Comparison of ENCODE assay signal across 12 cellular contexts in the genomic region with DNA sequence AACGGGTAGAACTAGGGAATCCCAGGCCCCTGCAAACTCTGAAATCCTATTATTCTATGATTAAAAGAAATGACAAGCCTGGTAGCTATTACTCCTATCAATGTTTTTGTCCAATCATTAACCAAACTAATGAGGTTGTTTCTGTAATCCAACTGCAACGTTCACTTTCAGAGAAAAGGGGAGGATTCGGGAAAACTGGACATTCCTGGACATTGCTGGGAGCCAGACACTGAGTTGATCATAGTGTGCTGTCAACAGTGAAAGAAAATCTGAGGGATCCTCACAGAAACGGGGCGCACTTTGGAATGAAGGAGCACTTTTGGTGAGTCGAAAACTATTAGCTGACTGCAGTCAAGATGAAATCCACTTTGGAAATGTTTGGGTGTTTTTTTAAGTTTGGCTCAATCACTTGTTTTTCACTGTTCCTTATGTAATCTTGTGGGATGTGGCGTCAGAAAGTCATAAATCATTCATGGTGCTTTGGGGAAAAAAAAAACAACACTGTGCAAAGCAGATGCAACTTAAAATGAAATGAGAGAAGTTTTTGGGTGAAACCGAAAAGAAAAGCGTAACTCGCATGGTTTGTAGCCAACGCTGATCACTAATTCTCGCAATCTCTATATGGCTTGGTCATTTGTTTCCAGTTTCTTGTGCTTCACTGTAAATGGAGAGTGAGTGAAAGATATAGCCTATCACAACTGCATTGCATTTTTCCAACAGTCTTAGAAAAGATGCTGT. TPM values are rescaled to one million over a fixed set of nuclear protein-coding genes. Genes with fewer than 3 reads are reported as not detected.
DNase-seq lines count a peak whose midpoint lies in the region; ATAC-seq lines count a peak whose summit lies in the region.
"Had no signal": no experiment of that assay in that cellular context is flagged by ENCODE, and none has a peak within 500 bp of the region (broad histone marks: within the 10 kb centered on the region; RNA-seq: fewer than 3 reads in every experiment).

No MANE protein-coding gene starts in this region.

- H3K9me3 Mint-ChIP-seq in activated T-helper 2 cell treated with anti-CD3 and anti-CD28 coated beads, Interferon-gamma antibody, Interleukin-2, Interleukin-4, amounts not matched to agents 10 μg/mL and 5 μg/mL and 100 μg/mL, durations not matched to agents 14 hours and 24 hours and 36 hours, result no peaks in the 10 kb centered on the region
- H3K9me3 Mint-ChIP-seq: stimulated activated naive B cell treated with anti-CD40 and anti-IgM and Interleukin-4, amounts not matched to agents 10 μg/mL and 1 μg/mL and 100 μg/mL, for 72 hours had no signal

- H3K27me3 Mint-ChIP-seq in activated T-helper 2 cell treated with anti-CD3 and anti-CD28 coated beads, Interferon-gamma antibody, Interleukin-2, Interleukin-4, amounts not matched to agents 10 μg/mL and 5 μg/mL and 100 μg/mL, durations not matched to agents 14 hours and 24 hours and 36 hours (ENCODE audit: low read depth), result peaks cover 27% of the 10 kb centered on the region

- H3K27ac Mint-ChIP-seq in activated T-helper 2 cell treated with anti-CD3 and anti-CD28 coated beads, Interferon-gamma antibody, Interleukin-2, Interleukin-4, amounts not matched to agents 10 μg/mL and 5 μg/mL and 100 μg/mL, durations not matched to agents 14 hours and 24 hours and 36 hours, result no peak overlapping the region
- H3K27ac Mint-ChIP-seq: stimulated activated naive B cell treated with anti-CD40 and anti-IgM and Interleukin-4, amounts not matched to agents 10 μg/mL and 1 μg/mL and 100 μg/mL, for 72 hours had no signal

- H3K36me3 Mint-ChIP-seq in activated T-helper 2 cell treated with anti-CD3 and anti-CD28 coated beads, Interferon-gamma antibody, Interleukin-2, Interleukin-4, amounts not matched to agents 10 μg/mL and 5 μg/mL and 100 μg/mL, durations not matched to agents 14 hours and 24 hours and 36 hours (ENCODE audit: low read depth), result no peaks in the 10 kb centered on the region
- H3K36me3 Mint-ChIP-seq: stimulated activated naive B cell treated with anti-CD40 and anti-IgM and Interleukin-4, amounts not matched to agents 10 μg/mL and 1 μg/mL and 100 μg/mL, for 72 hours had no signal

- ATAC-seq in GM18858 (IDR thresholded peaks at IDR 0.05; ENCODE audit: unreplicated experiment) (peak; percentile 90), GM21825 (IDR thresholded peaks at IDR 0.05; ENCODE audit: unreplicated experiment) (peak; percentile 76)

- DNase-seq in NCI-H226 (peak; percentile 18), myocyte (ENCODE audit: low read depth) (peak; percentile 32), NCI-H446 (lab: John Stamatoyannopoulos, UW) (no peak), HPDE6-E6E7 (ENCODE audit: extremely low spot score) (no peak), OCI-M2 (lab: John Stamatoyannopoulos, UW; ENCODE audit: unreplicated experiment) (no peak)
- no peak for DNase-seq in activated T-helper 2 cell treated with anti-CD3 and anti-CD28 coated beads, Interferon-gamma antibody, Interleukin-2, Interleukin-4, amounts not matched to agents 10 μg/mL and 5 μg/mL and 100 μg/mL, durations not matched to agents 14 hours and 24 hours and 36 hours (ENCODE audit: low spot score)
- DNase-seq: effector memory CD4-positive, alpha-beta T cell; GF-D8; NCI-H1694; stimulated activated naive B cell treated with anti-CD40 and anti-IgM and Interleukin-4, amounts not matched to agents 10 μg/mL and 1 μg/mL and 100 μg/mL, for 72 hours had no signal

- intact Hi-C loops in activated T-helper 2 cell treated with anti-CD3 and anti-CD28 coated beads, Interferon-gamma antibody, Interleukin-2, Interleukin-4, amounts not matched to agents 10 μg/mL and 5 μg/mL and 100 μg/mL, durations not matched to agents 14 hours and 24 hours and 36 hours (cut with micrococcal nuclease), result no loop called here

- H3K4me1 Mint-ChIP-seq in activated T-helper 2 cell treated with anti-CD3 and anti-CD28 coated beads, Interferon-gamma antibody, Interleukin-2, Interleukin-4, amounts not matched to agents 10 μg/mL and 5 μg/mL and 100 μg/mL, durations not matched to agents 14 hours and 24 hours and 36 hours (ENCODE audit: low read depth), result peaks cover 5% of the 10 kb centered on the region

- H3K4me3 Mint-ChIP-seq in activated T-helper 2 cell treated with anti-CD3 and anti-CD28 coated beads, Interferon-gamma antibody, Interleukin-2, Interleukin-4, amounts not matched to agents 10 μg/mL and 5 μg/mL and 100 μg/mL, durations not matched to agents 14 hours and 24 hours and 36 hours (ENCODE audit: low read depth), result no peak overlapping the region
- H3K4me3 Mint-ChIP-seq: stimulated activated naive B cell treated with anti-CD40 and anti-IgM and Interleukin-4, amounts not matched to agents 10 μg/mL and 1 μg/mL and 100 μg/mL, for 72 hours had no signal

RNA-seq across cellular contexts. Expression of a gene that starts 51.2 kb away (rescaled TPM):
- total RNA-seq in myocyte, result 9.0 and 9.2 TPM in 2 replicates
- 3.2 TPM for polyA plus RNA-seq in myocyte (2012)
- not detected in 2 replicates for total RNA-seq in activated T-helper 2 cell treated with anti-CD3 and anti-CD28 coated beads, Interferon-gamma antibody, Interleukin-2, Interleukin-4, amounts not matched to agents 10 μg/mL and 5 μg/mL and 100 μg/mL, durations not matched to agents 14 hours and 24 hours and 36 hours

Comparison
In these comparisons a context has a peak if more than half of its experiments do, and no peak if none do; other contexts are left out.
1. DNase-seq: peak in NCI-H226 (single experiment) and myocyte (single experiment); none in NCI-H446 (0 of 2), HPDE6-E6E7 (single experiment), activated T-helper 2 cell treated with anti-CD3 and anti-CD28 coated beads, Interferon-gamma antibody, Interleukin-2, Interleukin-4, amounts not matched to agents 10 μg/mL and 5 μg/mL and 100 μg/mL, durations not matched to agents 14 hours and 24 hours and 36 hours (single experiment) and OCI-M2 (single experiment).